ENCODE assay signal across 25 cellular contexts in genomic region chr7:95141755-95142154, GRCh38.
A peak's percentile ranks its signal among the peaks of the same experiment; 100 is the strongest.
DNase-seq lines count a peak whose midpoint lies in the region; TF ChIP-seq lines count a peak whose summit lies in the region.
"Had no signal": no experiment of that assay in that cellular context is flagged by ENCODE, and none has a peak within 500 bp of the region (broad histone marks: within the 10 kb centered on the region; RNA-seq: fewer than 3 reads in every experiment).

No MANE protein-coding gene starts in this region.

- H3K56ac ChIP-seq in mesendoderm (ENCODE audit: low read length): no peak overlapping the region

- no peak for TF ChIP-seq CTCF in brain microvascular endothelial cell (IDR thresholded peaks at IDR 0.05; ENCODE audit: low read depth, low read length, missing control alignments)
- TF ChIP-seq CTCF in OCI-LY7 (conservative IDR thresholded peaks at IDR 0.05; ENCODE audit: low read length): no peak

- POLR2A ChIA-PET in OCI-LY7 (lab: Charles Lee): no interaction called here

- no peak overlapping the region for H2AFZ ChIP-seq in ACC112 (ENCODE audit: low read length, unreplicated experiment)
- H2AFZ ChIP-seq in OCI-LY7 (ENCODE audit: low read length): no peak overlapping the region

- in situ Hi-C loops in brain microvascular endothelial cell (cut with HindIII; ENCODE audit: low pct_ligation_motif_present, low sequenced_read_pairs): no loop called here

- H3K36me3 ChIP-seq in ACC112 (ENCODE audit: insufficient read depth, low read length) (no peaks in the 10 kb centered on the region), brain microvascular endothelial cell (replicated peaks) (no peaks in the 10 kb centered on the region), OCI-LY7 (ENCODE audit: insufficient read depth, low read length) (no peaks in the 10 kb centered on the region), mesendoderm (ENCODE audit: control insufficient read depth, insufficient read depth, low read length) (no peaks in the 10 kb centered on the region)
- H3K36me3 ChIP-seq: BE2C, cardiac muscle cell had no signal

- H2BK15ac ChIP-seq in mesendoderm (replicated peaks; ENCODE audit: low read depth): no peak overlapping the region

- H2BK120ac ChIP-seq in mesendoderm (ENCODE audit: low read depth, low read length): no peak overlapping the region

- intact Hi-C loops in OCI-LY7 (cut with micrococcal nuclease; ENCODE audit: unreplicated experiment): no loop called here

- H3K4me3 ChIP-seq in ACC112 (ENCODE audit: low read depth, low read length) (peak overlapping the region; percentile 19; the same call in 1 of the 2 replicates), brain microvascular endothelial cell (ENCODE audit: low read depth, low read length) (no peak overlapping the region), OCI-LY7 (ENCODE audit: low read depth, low read length, poor library complexity, severe bottlenecking) (no peak overlapping the region), mesendoderm (ENCODE audit: low read length) (no peak overlapping the region)
- H3K4me3 ChIP-seq: cardiac muscle cell, SK-N-MC had no signal

- no peaks in the 10 kb centered on the region for H3K79me1 ChIP-seq in mesendoderm (ENCODE audit: low read length)

- no peak overlapping the region for H2AK5ac ChIP-seq in mesendoderm (ENCODE audit: low read length)

- no peak overlapping the region for H2BK5ac ChIP-seq in mesendoderm (ENCODE audit: low read length)

- H3K27me3 ChIP-seq in ACC112 (ENCODE audit: insufficient read depth, low read length): no peaks in the 10 kb centered on the region
- no peaks in the 10 kb centered on the region for H3K27me3 ChIP-seq in brain microvascular endothelial cell (replicated peaks)
- no peaks in the 10 kb centered on the region for H3K27me3 ChIP-seq in mesendoderm (ENCODE audit: insufficient read depth, low read length, poor library complexity)
- H3K27me3 ChIP-seq: BE2C, cardiac muscle cell had no signal

- no peak overlapping the region for H3K18ac ChIP-seq in mesendoderm (ENCODE audit: low read length)

- H3K79me2 ChIP-seq in ACC112 (ENCODE audit: control insufficient read depth, insufficient read depth, low read length, unreplicated experiment) (no peaks in the 10 kb centered on the region), OCI-LY7 (ENCODE audit: insufficient read depth, low read depth, low read length) (no peaks in the 10 kb centered on the region), mesendoderm (ENCODE audit: control insufficient read depth, insufficient read depth, low read length) (no peaks in the 10 kb centered on the region)

- DNase-seq in LHCN-M2 (ENCODE audit: low read depth): peak; percentile 74
- DNase-seq in brain microvascular endothelial cell: peak; percentile 28
- DNase-seq in fibroblast of the conjunctiva (ENCODE audit: low read depth): peak; percentile 6
- DNase-seq in OCI-LY7 (ENCODE audit: low spot score): no peak
- no peak for DNase-seq in mesendoderm
- no peak for DNase-seq in COLO668 (lab: John Stamatoyannopoulos, UW; ENCODE audit: unreplicated experiment)
- no peak for DNase-seq in activated CD4-positive, alpha-beta T cell treated with anti-CD3 and anti-CD28 coated beads for 4 hours
- DNase-seq: activated CD8-positive, alpha-beta memory T cell treated with anti-CD3 and anti-CD28 coated beads for 24 hours; activated gamma-delta T cell; activated naive CD8-positive, alpha-beta T cell treated with anti-CD3 and anti-CD28 coated beads, Interleukin-2, amount 50 U/mL, for 24 hours; activated T-cell treated with anti-CD3 and anti-CD28 coated beads, Interleukin-2, amount 50 U/mL, for 1 hour; BE2C; dermis blood vessel endothelial cell; DMS79; IMR-90; naive thymus-derived CD4-positive, alpha-beta T cell; NCI-H1105 treated with DMSO at 0.1 percent for 48 hours; NCI-H2081; NCI-H524 treated with DMSO at 0.1 percent for 48 hours; nucleus accumbens; substantia nigra had no signal

- WGBS in mesendoderm (ENCODE audit: extremely low coverage, insufficient coverage, low lambda C conversion rate): no CpG with 5 or more reads among the region's 2 CpGs

- H3K27ac ChIP-seq in ACC112 (ENCODE audit: low read depth, low read length) (no peak overlapping the region), brain microvascular endothelial cell (no peak overlapping the region), OCI-LY7 (ENCODE audit: low read depth, low read length, poor library complexity, severe bottlenecking) (no peak overlapping the region), mesendoderm (ENCODE audit: low read depth, low read length) (no peak overlapping the region)
- H3K27ac ChIP-seq: cardiac muscle cell, RWPE1, SK-N-MC had no signal

- H3K4me2 ChIP-seq in OCI-LY7 (ENCODE audit: low read length): no peak overlapping the region
- H3K4me2 ChIP-seq in mesendoderm (ENCODE audit: low read length): no peak overlapping the region

- H4K8ac ChIP-seq in mesendoderm (ENCODE audit: low read depth, low read length): no peak overlapping the region

- H3K9ac ChIP-seq in mesendoderm (ENCODE audit: low read length): no peak overlapping the region

- BruUV-seq in OCI-LY7 (replicated peaks; lab: Mats Ljungman, UMichigan): no TSS peak

- no peaks in the 10 kb centered on the region for H4K20me1 ChIP-seq in OCI-LY7 (ENCODE audit: insufficient read depth, low read length)

- H3K9me3 ChIP-seq in OCI-LY7 (ENCODE audit: low read length): no peaks in the 10 kb centered on the region
- H3K9me3 ChIP-seq: BE2C had no signal

- no peaks in the 10 kb centered on the region for H3K9me2 ChIP-seq in OCI-LY7 (ENCODE audit: insufficient read depth, low read length)

- no peak overlapping the region for H3K23ac ChIP-seq in mesendoderm (ENCODE audit: low read length)

- H3K4me1 ChIP-seq in ACC112 (ENCODE audit: control insufficient read depth, insufficient read depth, low read length, unreplicated experiment) (peaks cover 6% of the 10 kb centered on the region), OCI-LY7 (ENCODE audit: insufficient read depth, low read length, poor library complexity, severe bottlenecking) (no peaks in the 10 kb centered on the region), mesendoderm (ENCODE audit: control insufficient read depth, low read depth, low read length) (no peaks in the 10 kb centered on the region)
- H3K4me1 ChIP-seq: BE2C had no signal

- H4K5ac ChIP-seq in mesendoderm (ENCODE audit: low read length): no peak overlapping the region

- CTCF ChIA-PET in OCI-LY7 (lab: Charles Lee; ENCODE audit: unreplicated experiment): no interaction called here

- H3K4ac ChIP-seq in mesendoderm (ENCODE audit: low read depth, low read length): no peak overlapping the region

Comparison
In these comparisons a context has a peak if more than half of its experiments do, and no peak if none do; other contexts are left out.
1. DNase-seq: peak in LHCN-M2 (single experiment), brain microvascular endothelial cell (single experiment) and fibroblast of the conjunctiva (single experiment); none in OCI-LY7 (single experiment), mesendoderm (single experiment), COLO668 (single experiment) and activated CD4-positive, alpha-beta T cell treated with anti-CD3 and anti-CD28 coated beads for 4 hours (0 of 2).